ENCODE assay signal across 21 cellular contexts in the genomic region with DNA sequence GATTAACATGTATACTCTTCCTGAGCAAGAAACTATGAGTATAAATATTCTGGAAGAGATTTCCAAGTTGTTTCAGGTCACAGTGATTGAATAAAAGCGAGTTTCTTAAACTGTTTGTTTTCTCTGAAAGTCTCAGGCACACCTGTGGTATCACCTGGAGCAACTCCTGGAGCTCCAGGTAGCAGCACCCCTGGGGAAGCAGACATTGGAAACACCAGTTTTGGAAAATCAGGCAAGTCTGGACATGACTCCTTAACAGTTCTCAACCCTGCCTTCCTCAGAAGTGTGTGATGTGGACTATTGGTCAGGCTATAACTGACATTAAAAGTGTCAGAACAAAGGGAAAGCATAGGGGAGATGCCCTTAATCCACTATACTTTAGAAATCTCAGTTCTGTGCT.
DNase-seq lines count a peak whose midpoint lies in the region; ATAC-seq, FAIRE-seq and TF ChIP-seq lines count a peak whose summit lies in the region.
"Had no signal": no experiment of that assay in that cellular context is flagged by ENCODE, and none has a peak within 500 bp of the region (broad histone marks: within the 10 kb centered on the region; RNA-seq: fewer than 3 reads in every experiment).

No MANE protein-coding gene starts in this region.

- peaks cover 6% of the 10 kb centered on the region for H3K4me1 ChIP-seq in keratinocyte (ENCODE audit: control insufficient read depth, extremely low read depth, insufficient read depth, low read length)
- H3K4me1 ChIP-seq: BE2C had no signal

- no peaks in the 10 kb centered on the region for H3K9me3 ChIP-seq in keratinocyte (ENCODE audit: control insufficient read depth, low read depth, low read length)

- H3K27ac Mint-ChIP-seq in WTC11: peak overlapping the region; percentile 24; the same call in 1 of the 2 replicates
- H3K27ac Mint-ChIP-seq: CD4-positive, alpha-beta T cell had no signal

- H3K4me1 Mint-ChIP-seq in WTC11: peaks cover 40% of the 10 kb centered on the region

- H3K27me3 ChIP-seq in keratinocyte (ENCODE audit: control insufficient read depth, extremely low read depth, insufficient read depth, low read length): no peaks in the 10 kb centered on the region
- H3K27me3 ChIP-seq: BE2C had no signal

- POLR2A ChIA-PET in WTC11 (lab: Charles Lee): no interaction called here

- TF ChIP-seq CTCF in WTC11 (IDR thresholded peaks at IDR 0.05) (no peak), keratinocyte (optimal IDR thresholded peaks at IDR 0.05 in 1 of 3, IDR thresholded peaks at IDR 0.05 in 1 of 3, conservative IDR thresholded peaks at IDR 0.05 in 1 of 3; ENCODE audit: extremely low read depth in 1 of 3, insufficient read depth in 2 of 3, low read length in 3 of 3) (no peak)

- no peak overlapping the region for H2AFZ ChIP-seq in keratinocyte (ENCODE audit: control insufficient read depth, low read length)

- H3K4me3 Mint-ChIP-seq in WTC11: no peak overlapping the region
- H3K4me3 Mint-ChIP-seq: CD4-positive, alpha-beta T cell had no signal

- H3K9me1 ChIP-seq in keratinocyte (ENCODE audit: control insufficient read depth, extremely low read depth, insufficient read depth, low read length): no peaks in the 10 kb centered on the region

- DNase-seq in NCI-H1417 (lab: John Stamatoyannopoulos, UW): peak in 2 of 3 experiments; percentile 46 to 71
- no peak for DNase-seq in NCI-H1417 treated with DMSO at 0.1 percent for 48 hours (lab: John Stamatoyannopoulos, UW)
- DNase-seq in NCI-H1105 treated with DMSO at 0.1 percent for 48 hours (lab: John Stamatoyannopoulos, UW): peak; percentile 65
- DNase-seq in WTC11 (ENCODE audit: low spot score): no peak
- DNase-seq in keratinocyte (ENCODE audit: low read depth, low spot score): no peak
- no peak for DNase-seq in activated naive CD4-positive, alpha-beta T cell (lab: John Stamatoyannopoulos, UW)
- no peak for DNase-seq in activated effector memory CD4-positive, alpha-beta T cell treated with anti-CD3 and anti-CD28 coated beads, Interleukin-2, amount 50 U/mL, for 16 hours
- DNase-seq: BE2C; Calu3; CD4-positive, alpha-beta T cell; DMS53; HCEC 1CT; NCI-H1048; NCI-H2107; SHP77; T-helper 1 cell had no signal

- H3K27me3 Mint-ChIP-seq in WTC11 (ENCODE audit: low read depth): no peaks in the 10 kb centered on the region; the same call in 1 of the 2 replicates
- H3K27me3 Mint-ChIP-seq: CD4-positive, alpha-beta T cell had no signal

- CTCF ChIA-PET in WTC11 (lab: Charles Lee): no interaction called here

- no peaks in the 10 kb centered on the region for H4K20me1 ChIP-seq in keratinocyte (ENCODE audit: control insufficient read depth, extremely low read depth, insufficient read depth, low read length)

- H3K4me3 ChIP-seq in keratinocyte (ENCODE audit: control insufficient read depth in 2 of 3, extremely low read depth in 1 of 3, insufficient read depth in 2 of 3, low read depth in 1 of 3, low read length in 3 of 3): no peak overlapping the region
- H3K4me3 ChIP-seq: K562 had no signal

- peak; percentile 36 for ATAC-seq in WTC11
- ATAC-seq in GM18858 (IDR thresholded peaks at IDR 0.05; ENCODE audit: unreplicated experiment): no peak
- ATAC-seq: K562, SK-N-SH treated with all-trans-retinoic acid at 6 μM for 48 hours had no signal

- no peaks in the 10 kb centered on the region for H3K79me2 ChIP-seq in keratinocyte (ENCODE audit: control insufficient read depth, insufficient read depth, low read length)

- H3K4me2 ChIP-seq in keratinocyte (ENCODE audit: control insufficient read depth, extremely low read depth, insufficient read depth, low read depth, low read length): no peak overlapping the region

- FAIRE-seq in keratinocyte (lab: Jason Lieb, UNC): peak; percentile 77
- FAIRE-seq: K562, RCC 7860 had no signal

- H3K9me3 Mint-ChIP-seq in WTC11: peaks cover 11% of the 10 kb centered on the region

- no peaks in the 10 kb centered on the region for H3K36me3 ChIP-seq in keratinocyte (ENCODE audit: control insufficient read depth in 2 of 2, extremely low read depth in 1 of 2, insufficient read depth in 2 of 2, low read length in 2 of 2)
- H3K36me3 ChIP-seq: BE2C had no signal

- H3K27ac ChIP-seq in keratinocyte (ENCODE audit: control insufficient read depth, insufficient read depth, low read length): no peak overlapping the region
- H3K27ac ChIP-seq: 22Rv1 had no signal

- peaks cover 11% of the 10 kb centered on the region for H3K36me3 Mint-ChIP-seq in WTC11

- no peak overlapping the region for H3K9ac ChIP-seq in keratinocyte (ENCODE audit: control insufficient read depth, extremely low read depth, insufficient read depth, low read length)

- dilution Hi-C loops in keratinocyte (cut with MboI; ENCODE audit: extremely low pct_ligation_motif_present, low sequenced_read_pairs): no loop called here

TF ChIP-seq in WTC11, 78 proteins besides CTCF, POLR2A, EP300 and RAD21:
- TF ChIP-seq FOXP1 (CRISPR knock-in tag; IDR thresholded peaks at IDR 0.05; ENCODE audit: borderline replicate concordance) (no peak), IRF2 (CRISPR knock-in tag; IDR thresholded peaks at IDR 0.05; ENCODE audit: borderline replicate concordance, low read depth) (no peak), ZNF423 (CRISPR knock-in tag; IDR thresholded peaks at IDR 0.05) (peak; percentile 72), ZNF396 (CRISPR knock-in tag; IDR thresholded peaks at IDR 0.05; ENCODE audit: borderline replicate concordance) (no peak)

Comparison
In these comparisons a context has a peak if more than half of its experiments do, and no peak if none do; other contexts are left out.
1. DNase-seq: peak in NCI-H1417 (2 of 3) and NCI-H1105 treated with DMSO at 0.1 percent for 48 hours (single experiment); none in NCI-H1417 treated with DMSO at 0.1 percent for 48 hours (single experiment), WTC11 (single experiment), keratinocyte (single experiment), activated naive CD4-positive, alpha-beta T cell (0 of 4) and activated effector memory CD4-positive, alpha-beta T cell treated with anti-CD3 and anti-CD28 coated beads, Interleukin-2, amount 50 U/mL, for 16 hours (single experiment).